In genomic region chr1:24888971-24889670, GRCh38 we compare ENCODE assay signal across 18 cellular contexts. TPM values are rescaled to one million over a fixed set of nuclear protein-coding genes. Genes with fewer than 3 reads are reported as not detected.
DNase-seq lines count a peak whose midpoint lies in the region; ATAC-seq, FAIRE-seq and TF ChIP-seq lines count a peak whose summit lies in the region.
"Had no signal": no experiment of that assay in that cellular context is flagged by ENCODE, and none has a peak within 500 bp of the region (broad histone marks: within the 10 kb centered on the region; RNA-seq: fewer than 3 reads in every experiment).

No MANE protein-coding gene starts in this region.

- H3K27ac Mint-ChIP-seq in neural progenitor cell: no peak overlapping the region
- H3K27ac Mint-ChIP-seq: activated naive CD8-positive, alpha-beta T cell treated with anti-CD3 and anti-CD28 coated beads for 36 hours; B cell had no signal

- TF ChIP-seq CTCF in AG04449 (IDR thresholded peaks at IDR 0.05; ENCODE audit: insufficient read depth, low read length, missing control alignments) (no peak), K562 (IDR thresholded peaks at IDR 0.05 in 2 of 3, conservative IDR thresholded peaks at IDR 0.05 in 1 of 3; ENCODE audit: insufficient read depth in 2 of 3, low read depth in 1 of 3, low read length in 3 of 3) (no peak), fibroblast of villous mesenchyme (IDR thresholded peaks at IDR 0.05; ENCODE audit: insufficient read depth, low read depth, low read length) (no peak), heart right ventricle (IDR thresholded peaks at IDR 0.05) (no peak), neural progenitor cell (IDR thresholded peaks at IDR 0.05) (no peak)

- H3K4me1 Mint-ChIP-seq in neural progenitor cell: no peaks in the 10 kb centered on the region
- H3K4me1 Mint-ChIP-seq: activated naive CD8-positive, alpha-beta T cell treated with anti-CD3 and anti-CD28 coated beads for 36 hours had no signal

- H3K27me3 Mint-ChIP-seq in neural progenitor cell (ENCODE audit: insufficient read depth, low read depth): peaks cover 12% of the 10 kb centered on the region
- H3K27me3 Mint-ChIP-seq: activated naive CD8-positive, alpha-beta T cell treated with anti-CD3 and anti-CD28 coated beads for 36 hours had no signal

- H3K4me2 ChIP-seq in GM23248 (ENCODE audit: unreplicated experiment) (no peak overlapping the region), K562 (ENCODE audit: insufficient read depth, low read length) (no peak overlapping the region), neural progenitor cell (no peak overlapping the region)

- H3K9me2 ChIP-seq in GM23248 (ENCODE audit: insufficient read depth): 0 out of 2 replicates have a peak, but pooled peaks cover 4% of the 10 kb centered on the region

- no peak for FAIRE-seq in K562 (lab: Jason Lieb, UNC)

- H3K4me3 ChIP-seq in AG04449 (ENCODE audit: low read depth, low read length): no peak overlapping the region
- H3K4me3 ChIP-seq in GM23248: no peak overlapping the region
- H3K4me3 ChIP-seq in K562: no peak overlapping the region
- no peak overlapping the region for H3K4me3 ChIP-seq in fibroblast of villous mesenchyme (ENCODE audit: low read depth, low read length)
- H3K4me3 ChIP-seq in heart right ventricle: no peak overlapping the region
- no peak overlapping the region for H3K4me3 ChIP-seq in neural progenitor cell
- H3K4me3 ChIP-seq: right lobe of liver, upper lobe of left lung had no signal

- in situ Hi-C loops in GM23248 (cut with MboI) (no loop called here), K562 (cut with MboI) (no loop called here)

- H3K4me1 ChIP-seq in GM23248 (ENCODE audit: insufficient read depth): peaks cover 6% of the 10 kb centered on the region
- H3K4me1 ChIP-seq in K562 (replicated peaks in 1 of 2; ENCODE audit: control insufficient read depth in 2 of 2, insufficient read depth in 2 of 2, low read length in 2 of 2): no peaks in the 10 kb centered on the region; a peak in 1 of 5 replicates
- H3K4me1 ChIP-seq in heart right ventricle: no peaks in the 10 kb centered on the region
- no peaks in the 10 kb centered on the region for H3K4me1 ChIP-seq in neural progenitor cell

- H3K4me3 Mint-ChIP-seq in neural progenitor cell: no peak overlapping the region
- H3K4me3 Mint-ChIP-seq: activated naive CD8-positive, alpha-beta T cell treated with anti-CD3 and anti-CD28 coated beads for 36 hours; B cell had no signal

- H3K9ac ChIP-seq in GM23248: no peak overlapping the region
- H3K9ac ChIP-seq in K562 (ENCODE audit: insufficient read depth in 1 of 2, low read depth in 2 of 2, low read length in 2 of 2): no peak overlapping the region
- H3K9ac ChIP-seq in neural progenitor cell: no peak overlapping the region

- H3K27ac ChIP-seq in GM23248 (peak overlapping the region; percentile 14), K562 (ENCODE audit: extremely low read depth, low read depth, low read length) (no peak overlapping the region), heart right ventricle (no peak overlapping the region), neural progenitor cell (no peak overlapping the region)
- H3K27ac ChIP-seq: right lobe of liver, upper lobe of left lung had no signal

- H3K79me2 ChIP-seq in GM23248 (ENCODE audit: insufficient read depth) (no peaks in the 10 kb centered on the region), K562 (ENCODE audit: control insufficient read depth, insufficient read depth, low read length) (no peaks in the 10 kb centered on the region), neural progenitor cell (ENCODE audit: low read depth) (no peaks in the 10 kb centered on the region)

- no TSS peak for BruUV-seq in K562 (replicated peaks; lab: Mats Ljungman, UMichigan)

- H3K9me1 ChIP-seq in K562 (ENCODE audit: control insufficient read depth, insufficient read depth, low read length): no peaks in the 10 kb centered on the region

- no peak for TF ChIP-seq EP300 in K562 (IDR thresholded peaks at IDR 0.05; ENCODE audit: low read length)

- CTCF ChIA-PET in AG04449 (lab: Yijun Ruan, JAX): interaction anchor here (1.0 to 4.4 kb wide), 3 partner anchors 9 to 318 kb away, joined by 3 to 26 read pairs (median 3); no protein-coding TSS in a partner anchor
- CTCF ChIA-PET in K562 (lab: Yijun Ruan, JAX; ENCODE audit: low intra/inter-chr PET ratio): no interaction called here

- H4K20me1 ChIP-seq in GM23248 (ENCODE audit: insufficient read depth): no peaks in the 10 kb centered on the region
- H4K20me1 ChIP-seq in K562 (replicated peaks; ENCODE audit: control insufficient read depth, insufficient read depth, low read length): no peaks in the 10 kb centered on the region
- no peaks in the 10 kb centered on the region for H4K20me1 ChIP-seq in neural progenitor cell (ENCODE audit: low read depth)

- DNase-seq in AG04449 (ENCODE audit: low read depth, low spot score): peak; percentile 19
- DNase-seq in GM23248: peak; percentile 91
- DNase-seq in K562 (ENCODE audit: extremely low read depth in 1 of 4, low spot score in 3 of 4): no peak
- DNase-seq in fibroblast of villous mesenchyme (ENCODE audit: low read depth): peak; percentile 5
- DNase-seq in heart right ventricle: no peak
- DNase-seq in cerebellar cortex (ENCODE audit: low spot score): no peak
- no peak for DNase-seq in neural progenitor cell (ENCODE audit: low spot score)
- DNase-seq: activated CD8-positive, alpha-beta memory T cell treated with anti-CD3 and anti-CD28 coated beads, Interleukin-2, amount 50 U/mL, for 4 hours; activated naive CD8-positive, alpha-beta T cell treated with anti-CD3 and anti-CD28 coated beads for 36 hours; foreskin melanocyte; NCI-H1092; NCI-H2171; Right ventricle myocardium superior; upper lobe of left lung had no signal

- H3K9me3 Mint-ChIP-seq in neural progenitor cell: peaks cover 24% of the 10 kb centered on the region

- no peak for TF ChIP-seq RAD21 in K562 (CRISPR knock-in tag; conservative IDR thresholded peaks at IDR 0.05 in 1 of 2, IDR thresholded peaks at IDR 0.05 in 1 of 2)

- peaks cover 2% of the 10 kb centered on the region for H3K36me3 Mint-ChIP-seq in neural progenitor cell

- WGBS in GM23248 (ENCODE audit: low coverage in 1 of 2, low lambda C conversion rate in 2 of 2, missing lambda C conversion rate in 2 of 2), 2 experiments: 33 to 43% methylated on average over 4 of the region's 4 CpGs
- 1% methylated on average over 4 of the region's 4 CpGs for WGBS in K562 (ENCODE audit: insufficient coverage, low coverage, missing lambda C conversion rate)
- WGBS in heart right ventricle, 2 donors: 73 to 89% methylated on average over 4 of the region's 4 CpGs

- TF ChIP-seq POLR2A in K562 (conservative IDR thresholded peaks at IDR 0.05): no peak

- H2AFZ ChIP-seq in GM23248 (no peak overlapping the region), K562 (ENCODE audit: low read depth, low read length) (no peak overlapping the region), neural progenitor cell (replicated peaks) (no peak overlapping the region)

- POLR2A ChIA-PET in AG04449 (lab: Yijun Ruan, JAX): interaction anchor here (0.7 kb wide), 1 partner anchor 18 kb away, joined by 3 read pairs; no protein-coding TSS in a partner anchor
- POLR2A ChIA-PET in K562 (lab: Yijun Ruan, JAX): interaction anchor here (0.7 to 1.3 kb wide), 2 partner anchors 14 to 571 kb away, joined by 3 to 5 read pairs; no protein-coding TSS in a partner anchor

- H3K9me3 ChIP-seq in GM23248 (ENCODE audit: low read depth): no peaks in the 10 kb centered on the region
- H3K9me3 ChIP-seq in K562 (replicated peaks; ENCODE audit: control insufficient read depth, insufficient read depth, low read depth, low read length): 0 out of 2 replicates have a peak, but pooled peaks cover 3% of the 10 kb centered on the region
- H3K9me3 ChIP-seq in heart right ventricle: peaks cover 0 to 20% (median 7%) of the 10 kb centered on the region in 11 donors
- no peaks in the 10 kb centered on the region for H3K9me3 ChIP-seq in neural progenitor cell (ENCODE audit: low read depth)
- H3K9me3 ChIP-seq: right lobe of liver had no signal

- H3F3A ChIP-seq in GM23248 (ENCODE audit: insufficient read depth) (no peaks in the 10 kb centered on the region; the same call in 1 of the 2 replicates), neural progenitor cell (ENCODE audit: low read depth) (no peaks in the 10 kb centered on the region)

- ATAC-seq in K562 (no peak), heart right ventricle (no peak), HG03175 (IDR thresholded peaks at IDR 0.05; ENCODE audit: unreplicated experiment) (no peak)
- ATAC-seq: activated CD4-positive, CD25-positive, alpha-beta regulatory T cell treated with anti-CD3 and anti-CD28 coated beads, Interleukin-2, amount 50 U/mL, for 24 hours; right lobe of liver had no signal

- no peaks in the 10 kb centered on the region for H3K27me3 ChIP-seq in GM23248 (replicated peaks; ENCODE audit: insufficient read depth)
- peaks cover 0 to 9% of the 10 kb centered on the region in 2 experiments; a peak in 2 of 5 replicates for H3K27me3 ChIP-seq in K562 (ENCODE audit: control insufficient read depth in 2 of 2, insufficient read depth in 2 of 2, low read length in 2 of 2)
- peaks cover 0 to 24% (median 6%) of the 10 kb centered on the region in 7 donors for H3K27me3 ChIP-seq in heart right ventricle
- H3K27me3 ChIP-seq in neural progenitor cell: peaks cover 4% of the 10 kb centered on the region
- H3K27me3 ChIP-seq: right lobe of liver, upper lobe of left lung had no signal

- H3K36me3 ChIP-seq in GM23248 (ENCODE audit: low read depth): no peaks in the 10 kb centered on the region
- H3K36me3 ChIP-seq in K562 (ENCODE audit: control insufficient read depth, insufficient read depth, low read length): no peaks in the 10 kb centered on the region
- no peaks in the 10 kb centered on the region for H3K36me3 ChIP-seq in heart right ventricle
- H3K36me3 ChIP-seq in neural progenitor cell: no peaks in the 10 kb centered on the region
- H3K36me3 ChIP-seq: right lobe of liver, upper lobe of left lung had no signal

- intact Hi-C loops in K562 (cut with micrococcal nuclease): no loop called here
- intact Hi-C loops in heart right ventricle (cut with DNase I): no loop called here

RNA-seq across cellular contexts. Expression of gene RUNX3, which starts 41.0 kb away (rescaled TPM):
- 0.43 and 2.7 TPM in 2 replicates for total RNA-seq in GM23248 (2014; rRNA removed; shearing (Covaris generic))
- polyA plus RNA-seq in GM23248 (2016; fragmentation: Nextera tagmentation; extraction: Ambion mirVana) (1.3 and 1.4 TPM in 2 replicates), K562 (2011; rRNA removed) (0.03 TPM in 2 replicates), K562 (2014; fragmentation: Illumina TruSeq; extraction: Trizol) (0.19 and 0.39 TPM in 2 replicates), K562 (2014; fragmentation: Nextera tagmentation; extraction: Ambion mirVana) (under 1 TPM; 0.01 to 0.04 TPM), K562 (2014; rRNA removed) (0.29 and 0.62 TPM in 2 replicates), heart right ventricle (under 1 TPM; 0.07 to 0.35 TPM)
- 0.21 TPM in 1 of 2 replicates, not detected in the other for total RNA-seq in K562 (2011; cell fraction: chromatin; rRNA removed; ENCODE audit: low replicate concordance)
- 0.13 TPM in 1 of 2 replicates, not detected in the other for total RNA-seq in K562 (2011; cell fraction: nucleolus; rRNA removed)
- not detected in 2 replicates for total RNA-seq in K562 (2011; cell fraction: nucleoplasm; rRNA removed)
- total RNA-seq in K562 (2014; rRNA removed) (0.09 and 0.16 TPM in 2 replicates), K562 (2014; rRNA removed; fragmentation: Illumina TruSeq; extraction: Trizol) (0.03 and 0.04 TPM in 2 replicates), K562 (2015; rRNA removed; fragmentation: Illumina TruSeq; extraction: Trizol) (0.11 and 0.22 TPM in 2 replicates), K562 (2021) (0.64 and 1.1 TPM in 2 replicates), fibroblast of villous mesenchyme (not detected in 2 replicates), heart right ventricle (1 to 10 TPM in 2 of 10 donors, under 1 TPM in 8; 0.15 to 5.9 (median 0.40) TPM), neural progenitor cell (ENCODE audit: low replicate concordance) (0.09 TPM in 1 of 2 replicates, not detected in the other)
- polyA plus RNA-seq in K562 (2011; cell fraction: cytosol; rRNA removed): 0.03 TPM in 1 of 2 replicates, not detected in the other
- 0.18 TPM in 1 of 2 replicates, not detected in the other for polyA plus RNA-seq in K562 (2011; cell fraction: nucleus; rRNA removed)
- polyA plus RNA-seq in K562 (2012): 0.36 and 0.46 TPM in 2 replicates
- not detected in 2 replicates for polyA minus RNA-seq in K562 (2011; rRNA and poly(A)+ RNA removed)
- polyA minus RNA-seq in K562 (2011; cell fraction: cytosol; rRNA and poly(A)+ RNA removed): not detected in 2 replicates
- not detected in 2 replicates for polyA minus RNA-seq in K562 (2011; cell fraction: nucleus; rRNA and poly(A)+ RNA removed)

Comparison
In these comparisons a context has a peak if more than half of its experiments do, and no peak if none do; other contexts are left out.
1. DNase-seq: peak in AG04449 (single experiment), GM23248 (single experiment) and fibroblast of villous mesenchyme (single experiment); none in K562 (0 of 4), heart right ventricle (0 of 2), cerebellar cortex (single experiment) and neural progenitor cell (single experiment).